In the genomic region with DNA sequence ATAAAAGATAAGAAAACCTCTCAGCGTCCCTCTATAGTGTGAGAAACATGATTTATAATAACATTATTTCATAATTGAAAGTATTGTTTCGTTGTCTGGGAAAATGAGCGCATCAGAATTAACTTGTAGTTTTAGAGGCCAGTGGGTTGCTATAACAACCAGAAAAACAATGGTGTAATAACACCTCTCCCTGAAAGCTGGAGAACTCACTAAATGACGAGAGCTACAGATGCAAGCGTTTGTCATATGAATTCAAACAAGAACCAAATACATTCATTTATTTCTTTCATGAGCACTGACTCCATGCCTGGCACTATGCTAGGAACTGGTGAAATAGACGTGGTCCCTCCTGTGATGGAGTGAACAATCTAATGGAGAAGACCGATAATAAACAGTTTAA, we compare ENCODE assay signal across 18 cellular contexts. TPM values are rescaled to one million over a fixed set of nuclear protein-coding genes. Genes with fewer than 3 reads are reported as not detected.
DNase-seq lines count a peak whose midpoint lies in the region; ATAC-seq, FAIRE-seq and TF ChIP-seq lines count a peak whose summit lies in the region.
"Had no signal": no experiment of that assay in that cellular context is flagged by ENCODE, and none has a peak within 500 bp of the region (broad histone marks: within the 10 kb centered on the region; RNA-seq: fewer than 3 reads in every experiment).

No MANE protein-coding gene starts in this region.

- FAIRE-seq in pancreas (lab: Jason Lieb, UNC): no peak
- FAIRE-seq: GM12891, kidney, TTC549 had no signal

- peak overlapping the region; percentile 5 for H3K9ac ChIP-seq in mammary epithelial cell (ENCODE audit: insufficient read depth, low read length)
- H3K9ac ChIP-seq: BLaER1 treated with 17β-estradiol and CSF1 and Interleukin-3, amounts not matched to agents 10 nM and 100 nM had no signal

- H3K27ac ChIP-seq in mammary epithelial cell (ENCODE audit: insufficient read depth, low read depth, low read length) (peak overlapping the region; percentile 26), left lung (peak overlapping the region; percentile 39 to 89), pancreas (no peak overlapping the region)
- H3K27ac ChIP-seq: BLaER1 treated with 17β-estradiol and CSF1 and Interleukin-3, amounts not matched to agents 10 nM and 100 nM; brain microvascular endothelial cell had no signal

- dilution Hi-C loops in mammary epithelial cell (cut with HindIII; ENCODE audit: low sequenced_read_pairs): no loop called here

- no peaks in the 10 kb centered on the region for H3K79me2 ChIP-seq in mammary epithelial cell (ENCODE audit: insufficient read depth, low read length)

- ATAC-seq in left lung (peak; percentile 66), pancreas (no peak)
- ATAC-seq: heart right ventricle had no signal

- no TSS peak for BruUV-seq in mammary epithelial cell (replicated peaks; lab: Mats Ljungman, UMichigan)

- TF ChIP-seq CTCF in mammary epithelial cell (conservative IDR thresholded peaks at IDR 0.05 in 1 of 2, IDR thresholded peaks at IDR 0.05 in 1 of 2; ENCODE audit: extremely low read depth in 1 of 2, insufficient read depth in 1 of 2, low read depth in 1 of 2, low read length in 2 of 2) (no peak), left lung (IDR thresholded peaks at IDR 0.05) (no peak), pancreas (IDR thresholded peaks at IDR 0.05) (no peak)

- no peaks in the 10 kb centered on the region for H4K20me1 ChIP-seq in mammary epithelial cell (ENCODE audit: insufficient read depth, low read length)
- H4K20me1 ChIP-seq: BLaER1 treated with 17β-estradiol and CSF1 and Interleukin-3, amounts not matched to agents 10 nM and 100 nM had no signal

- 74% methylated on average over 6 of the region's 7 CpGs for WGBS in mammary epithelial cell (ENCODE audit: low coverage, missing lambda C conversion rate)
- 83 to 86% methylated on average over 7 of the region's 7 CpGs for WGBS in pancreas, 2 donors

- DNase-seq in CD1c-positive myeloid dendritic cell (ENCODE audit: extremely low spot score) (peak; percentile 41), HT1080 (ENCODE audit: low read depth) (peak; percentile 23), mammary epithelial cell (peak; percentile 20), left lung (no peak), pancreas (no peak), GOT3 (lab: John Stamatoyannopoulos, UW) (no peak), occipital lobe (lab: John Stamatoyannopoulos, UW) (no peak), HUDEP-2 (lab: John Stamatoyannopoulos, UW; ENCODE audit: unreplicated experiment in 76 of 76) (no peak)
- DNase-seq: activated CD4-positive, alpha-beta memory T cell treated with anti-CD3 and anti-CD28 coated beads for 36 hours; activated effector memory CD4-positive, alpha-beta T cell treated with Interleukin-2 at 50 U/mL for 16 hours; brain microvascular endothelial cell; endodermal cell; heart right ventricle; kidney; NCI-H2171 treated with DMSO at 0.1 percent for 48 hours had no signal

- H3K9me3 ChIP-seq in mammary epithelial cell (replicated peaks; ENCODE audit: insufficient read depth, low read length): peaks cover 6% of the 10 kb centered on the region
- peaks cover 0 to 17% of the 10 kb centered on the region in 2 donors for H3K9me3 ChIP-seq in left lung
- H3K9me3 ChIP-seq in pancreas: no peaks in the 10 kb centered on the region

- in situ Hi-C loops in mammary epithelial cell (cut with MboI; ENCODE audit: low sequenced_read_pairs in 2 of 2): no loop called here

- H3K36me3 ChIP-seq in mammary epithelial cell (ENCODE audit: insufficient read depth, low read length): no peaks in the 10 kb centered on the region
- H3K36me3 ChIP-seq in left lung: no peaks in the 10 kb centered on the region
- H3K36me3 ChIP-seq in pancreas: no peaks in the 10 kb centered on the region
- H3K36me3 ChIP-seq: brain microvascular endothelial cell had no signal

- intact Hi-C loops in mammary epithelial cell (cut with micrococcal nuclease): no loop called here
- intact Hi-C loops in left lung (cut with DNase I): no loop called here
- intact Hi-C loops in pancreas (cut with DNase I): no loop called here

- H3K4me3 ChIP-seq in mammary epithelial cell (replicated peaks in 1 of 3; ENCODE audit: insufficient read depth in 1 of 3, low read depth in 2 of 3, low read length in 3 of 3): no peak overlapping the region
- no peak overlapping the region for H3K4me3 ChIP-seq in left lung
- no peak overlapping the region for H3K4me3 ChIP-seq in pancreas
- H3K4me3 ChIP-seq: BLaER1 treated with 17β-estradiol and CSF1 and Interleukin-3, amounts not matched to agents 10 nM and 100 nM; heart right ventricle had no signal

- no peak overlapping the region for H2AFZ ChIP-seq in mammary epithelial cell (ENCODE audit: low read depth, low read length)

- CTCF ChIA-PET in mammary epithelial cell (lab: Charles Lee; ENCODE audit: low non-redundant PET): no interaction called here

- H3K4me2 ChIP-seq in mammary epithelial cell (ENCODE audit: insufficient read depth, low read depth, low read length): no peak overlapping the region
- H3K4me2 ChIP-seq: BLaER1 treated with 17β-estradiol and CSF1 and Interleukin-3, amounts not matched to agents 10 nM and 100 nM had no signal

- H3K27me3 ChIP-seq in mammary epithelial cell (ENCODE audit: insufficient read depth, low read length): no peaks in the 10 kb centered on the region
- H3K27me3 ChIP-seq in left lung: no peaks in the 10 kb centered on the region
- no peaks in the 10 kb centered on the region for H3K27me3 ChIP-seq in pancreas
- H3K27me3 ChIP-seq: BLaER1 treated with 17β-estradiol and CSF1 and Interleukin-3, amounts not matched to agents 10 nM and 100 nM; brain microvascular endothelial cell; heart right ventricle had no signal

- peaks cover 10% of the 10 kb centered on the region for H3K4me1 ChIP-seq in mammary epithelial cell (ENCODE audit: insufficient read depth, low read length)
- no peaks in the 10 kb centered on the region for H3K4me1 ChIP-seq in left lung
- H3K4me1 ChIP-seq in pancreas: no peaks in the 10 kb centered on the region
- H3K4me1 ChIP-seq: BLaER1 treated with 17β-estradiol and CSF1 and Interleukin-3, amounts not matched to agents 10 nM and 100 nM had no signal

RNA-seq across cellular contexts. Expression of a gene that starts 16.3 kb away (rescaled TPM):
- 4.1 and 4.3 TPM in 2 replicates for total RNA-seq in HT1080 (2014; rRNA removed; shearing (Covaris generic))
- 4.0 and 5.1 TPM in 2 replicates for polyA plus RNA-seq in HT1080 (2015; cell fraction: cytosol; rRNA removed)
- polyA plus RNA-seq in HT1080 (2015; cell fraction: nucleus; rRNA removed): 7.7 and 8.2 TPM in 2 replicates
- total RNA-seq in mammary epithelial cell (1 to 10 TPM; 4.3 to 7.2 TPM), left lung (1 to 10 TPM; 6.9 to 8.1 TPM), pancreas (1 to 10 TPM; 2.7 to 5.9 (median 4.1) TPM), occipital lobe (56.6 TPM)
- polyA plus RNA-seq in mammary epithelial cell (4.1 TPM), pancreas (1 to 10 TPM; 1.9 to 3.7 TPM)
- polyA minus RNA-seq in mammary epithelial cell: 2.5 TPM

RNA-seq across cellular contexts. Expression of a gene that starts 45.4 kb away (rescaled TPM):
- total RNA-seq in HT1080 (2014; rRNA removed; shearing (Covaris generic)): 10.6 and 12.2 TPM in 2 replicates
- 5.9 and 6.8 TPM in 2 replicates for polyA plus RNA-seq in HT1080 (2015; cell fraction: cytosol; rRNA removed)
- polyA plus RNA-seq in HT1080 (2015; cell fraction: nucleus; rRNA removed): 8.8 and 9.4 TPM in 2 replicates
- 10 to 100 TPM in 1 of 2 donors, 1 to 10 TPM in 1; 8.2 to 11.2 TPM for total RNA-seq in mammary epithelial cell
- polyA plus RNA-seq in mammary epithelial cell: 6.9 TPM
- 30.0 TPM for polyA minus RNA-seq in mammary epithelial cell
- total RNA-seq in left lung: 1 to 10 TPM; 6.9 to 7.2 TPM
- total RNA-seq in pancreas: 1 to 10 TPM; 1.9 to 4.4 (median 3.8) TPM
- polyA plus RNA-seq in pancreas: 1 to 10 TPM; 1.8 to 3.6 TPM
- 99.0 TPM for total RNA-seq in occipital lobe

Comparison
In these comparisons a context has a peak if more than half of its experiments do, and no peak if none do; other contexts are left out.
1. DNase-seq: peak in CD1c-positive myeloid dendritic cell (single experiment), HT1080 (single experiment) and mammary epithelial cell (single experiment); none in left lung (0 of 2), pancreas (0 of 6), GOT3 (single experiment), occipital lobe (single experiment) and HUDEP-2 (0 of 76).
2. H3K27ac ChIP-seq: peak in mammary epithelial cell (single experiment) and left lung (2 of 2); none in pancreas (0 of 4).